Comparison of ENCODE assay signal across 8 cellular contexts in the genomic region with DNA sequence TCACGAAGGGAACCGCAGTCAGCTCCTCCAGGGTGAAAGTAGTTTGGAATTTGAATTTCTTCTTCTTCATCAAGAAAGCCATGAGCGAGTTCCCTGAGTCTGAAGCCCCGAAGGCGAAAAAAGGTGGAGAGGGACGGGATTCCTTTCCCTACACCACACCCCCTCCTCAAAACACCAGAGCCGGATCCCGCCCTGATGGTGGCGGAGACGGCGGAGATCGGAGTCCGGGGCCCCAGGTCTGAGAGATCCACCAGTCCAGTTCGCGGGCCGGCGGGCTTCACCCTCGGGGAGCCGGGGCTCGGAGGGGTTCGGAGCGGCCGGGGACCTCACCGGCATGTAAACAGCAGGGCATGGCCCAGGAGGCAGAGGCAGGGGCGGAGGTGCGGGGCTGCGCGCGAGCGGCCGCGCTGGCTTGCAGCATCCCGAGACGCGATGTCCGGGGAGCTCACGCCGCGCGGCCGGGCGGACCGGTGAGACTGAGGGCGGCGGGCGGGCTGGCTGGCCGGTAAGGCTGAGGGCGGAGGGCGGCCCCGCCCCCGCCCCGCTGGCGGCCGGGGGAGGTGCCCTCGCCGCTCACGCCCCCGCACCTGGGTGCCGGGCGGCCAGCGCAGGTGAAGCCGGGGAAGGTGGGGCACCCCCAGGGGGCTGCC. TPM values are rescaled to one million over a fixed set of nuclear protein-coding genes. Genes with fewer than 3 reads are reported as not detected.
DNase-seq lines count a peak whose midpoint lies in the region; ATAC-seq, FAIRE-seq and TF ChIP-seq lines count a peak whose summit lies in the region.

No MANE protein-coding gene starts in this region.

- peaks cover 2% of the 10 kb centered on the region for H3K36me3 ChIP-seq in GM06990 (ENCODE audit: control insufficient read depth, insufficient read depth, low read length)
- H3K36me3 ChIP-seq in Karpas-422 (ENCODE audit: insufficient read depth, low read length), result no peaks in the 10 kb centered on the region
- H3K36me3 ChIP-seq in fibroblast of lung (ENCODE audit: control insufficient read depth, insufficient read depth, low read length), result no peaks in the 10 kb centered on the region

- no peaks in the 10 kb centered on the region for H3K79me2 ChIP-seq in Karpas-422 (ENCODE audit: low read length)
- H3K79me2 ChIP-seq in fibroblast of lung (ENCODE audit: control insufficient read depth, insufficient read depth, low read length), result peaks cover 44% of the 10 kb centered on the region

- H3K4me3 Mint-ChIP-seq in activated T-cell treated with anti-CD3 and anti-CD28 coated beads, Interleukin-2, amount 50 U/mL, for 4 hours, result peak overlapping the region; percentile 93

- H3K9me2 ChIP-seq in Karpas-422 (replicated peaks; ENCODE audit: insufficient read depth, low read length), result no peaks in the 10 kb centered on the region

- no peaks in the 10 kb centered on the region for H3K27me3 ChIP-seq in GM06990 (replicated peaks; ENCODE audit: control insufficient read depth, insufficient read depth, low read length)
- H3K27me3 ChIP-seq in Karpas-422 (ENCODE audit: low read length), result no peaks in the 10 kb centered on the region
- H3K27me3 ChIP-seq in fibroblast of lung (ENCODE audit: control insufficient read depth, insufficient read depth, low read length), result no peaks in the 10 kb centered on the region

- FAIRE-seq in GM12891 (lab: Jason Lieb, UNC), result no peak

- H3K9ac ChIP-seq in Karpas-422 (ENCODE audit: low read length) (peak overlapping the region; percentile 72), fibroblast of lung (ENCODE audit: insufficient read depth, low read length) (peak overlapping the region; percentile 67)

- H4K20me1 ChIP-seq in Karpas-422 (ENCODE audit: insufficient read depth, low read depth, low read length), result peaks cover 34% of the 10 kb centered on the region
- no peaks in the 10 kb centered on the region for H4K20me1 ChIP-seq in fibroblast of lung (ENCODE audit: control insufficient read depth, extremely low read depth, insufficient read depth, low read length)

- no peaks in the 10 kb centered on the region for H3K9me3 ChIP-seq in Karpas-422 (ENCODE audit: low read length)
- no peaks in the 10 kb centered on the region for H3K9me3 ChIP-seq in fibroblast of lung (ENCODE audit: control insufficient read depth, insufficient read depth, low read depth, low read length)

- H3K27me3 Mint-ChIP-seq in activated T-cell treated with anti-CD3 and anti-CD28 coated beads, Interleukin-2, amount 50 U/mL, for 4 hours (ENCODE audit: low read depth), result no peaks in the 10 kb centered on the region

- H3K4me2 ChIP-seq in Karpas-422 (ENCODE audit: low read depth, low read length, poor library complexity, severe bottlenecking), result peak overlapping the region; percentile 88
- H3K4me2 ChIP-seq in fibroblast of lung (ENCODE audit: extremely low read depth, insufficient read depth, low read length), result peak overlapping the region; percentile 87

- no peaks in the 10 kb centered on the region for H3K36me3 Mint-ChIP-seq in activated T-cell treated with anti-CD3 and anti-CD28 coated beads, Interleukin-2, amount 50 U/mL, for 4 hours (ENCODE audit: insufficient read depth)

- peak overlapping the region; percentile 83 for H3K4me3 ChIP-seq in GM06990 (replicated peaks; ENCODE audit: low read depth, low read length)
- H3K4me3 ChIP-seq in Karpas-422 (ENCODE audit: low read length), result peak overlapping the region; percentile 79
- H3K4me3 ChIP-seq in fibroblast of lung (replicated peaks in 1 of 4; ENCODE audit: control extremely low read depth in 1 of 4, insufficient read depth in 1 of 4, low read depth in 3 of 4, low read length in 4 of 4), result peak overlapping the region; percentile 50 to 91 (median 75)

- H3K27ac ChIP-seq in Karpas-422 (ENCODE audit: low read length) (peak overlapping the region; percentile 60), fibroblast of lung (ENCODE audit: insufficient read depth, low read length) (peak overlapping the region; percentile 34)

- no peak for TF ChIP-seq POLR2A in GM12891 (IDR thresholded peaks at IDR 0.05; ENCODE audit: low read depth, low read length)

- DNase-seq in GM06990 (ENCODE audit: extremely low read depth, insufficient read length), result peak; percentile 72
- peak; percentile 65 for DNase-seq in Karpas-422
- peak; percentile 50 for DNase-seq in activated T-cell treated with anti-CD3 and anti-CD28 coated beads, Interleukin-2, amount 50 U/mL, for 4 hours
- no peak for DNase-seq in fibroblast of lung (ENCODE audit: low read depth in 2 of 2)
- DNase-seq in omental fat pad (ENCODE audit: low spot score), result no peak
- DNase-seq in globus pallidus (ENCODE audit: low spot score), result no peak
- no peak for DNase-seq in GM12891 (ENCODE audit: insufficient read length, low spot score)

- H3K9me3 Mint-ChIP-seq in activated T-cell treated with anti-CD3 and anti-CD28 coated beads, Interleukin-2, amount 50 U/mL, for 4 hours, result no peaks in the 10 kb centered on the region

- H2AFZ ChIP-seq in Karpas-422 (ENCODE audit: low read length), result peak overlapping the region; percentile 58; the same call in 1 of the 2 replicates
- no peak overlapping the region for H2AFZ ChIP-seq in fibroblast of lung (ENCODE audit: low read length)

- H3K4me1 ChIP-seq in Karpas-422 (ENCODE audit: low read length) (peaks cover 59% of the 10 kb centered on the region), fibroblast of lung (ENCODE audit: control insufficient read depth, extremely low read depth, insufficient read depth, low read length) (peaks cover 14% of the 10 kb centered on the region)

- no peak for TF ChIP-seq CTCF in GM06990 (IDR thresholded peaks at IDR 0.05; ENCODE audit: insufficient read depth, low read length, poor library complexity, severe bottlenecking)
- TF ChIP-seq CTCF in fibroblast of lung (conservative IDR thresholded peaks at IDR 0.05 in 1 of 2, IDR thresholded peaks at IDR 0.05 in 1 of 2; ENCODE audit: low read depth in 1 of 2, low read length in 2 of 2), result no peak
- no peak for TF ChIP-seq CTCF in omental fat pad (IDR thresholded peaks at IDR 0.05)

- H3K4me1 Mint-ChIP-seq in activated T-cell treated with anti-CD3 and anti-CD28 coated beads, Interleukin-2, amount 50 U/mL, for 4 hours (ENCODE audit: low read depth), result peaks cover 61% of the 10 kb centered on the region

- ATAC-seq in GM21723 (IDR thresholded peaks at IDR 0.05; ENCODE audit: unreplicated experiment), result peak; percentile 42
- ATAC-seq in activated T-cell treated with anti-CD3 and anti-CD28 coated beads, Interleukin-2, amount 50 U/mL, for 4 hours, result peak; percentile 6 to 7
- peak; percentile 32 for ATAC-seq in omental fat pad (ENCODE audit: low FRiP score)

TF ChIP-seq in GM12891, 5 proteins besides CTCF, POLR2A, EP300 and RAD21:
- TF ChIP-seq POU2F2 (IDR thresholded peaks at IDR 0.05; ENCODE audit: low read depth, low read length) (no peak), POLR2AphosphoS5 (IDR thresholded peaks at IDR 0.05; ENCODE audit: low read depth, low read length) (no peak), SPI1 (IDR thresholded peaks at IDR 0.05; ENCODE audit: low read depth, low read length) (no peak), PAX5 (IDR thresholded peaks at IDR 0.05; ENCODE audit: insufficient read depth, low read length, severe bottlenecking) (no peak), TAF1 (IDR thresholded peaks at IDR 0.05; ENCODE audit: low read depth, low read length) (no peak)

RNA-seq across cellular contexts. Expression of gene EEIG1, which starts 0.6 kb away (rescaled TPM):
- 6.9 and 10.1 TPM in 2 replicates for total RNA-seq in Karpas-422 (2014; rRNA removed; shearing (Covaris generic); ENCODE audit: low replicate concordance)
- total RNA-seq in activated T-cell treated with anti-CD3 and anti-CD28 coated beads, Interleukin-2, amount 50 U/mL, for 4 hours, result 10 to 100 TPM; 75.5 to 87.3 (median 86.0) TPM
- total RNA-seq in fibroblast of lung, result 7.2 and 13.2 TPM in 2 replicates
- 12.8 and 21.4 TPM in 2 replicates for polyA plus RNA-seq in fibroblast of lung
- polyA plus RNA-seq in fibroblast of lung (2012), result 18.2 and 20.9 TPM in 2 replicates
- 14.9 and 16.2 TPM in 2 replicates for polyA minus RNA-seq in fibroblast of lung (ENCODE audit: low replicate concordance)
- 1 to 10 TPM; 4.8 to 9.0 (median 7.1) TPM for total RNA-seq in omental fat pad
- 26.9 TPM for polyA plus RNA-seq in GM12891 (2012; ENCODE audit: low read depth, missing spikeins)

RNA-seq across cellular contexts. Expression of gene DPM2, which starts 42.5 kb away (rescaled TPM):
- 21.5 and 34.4 TPM in 2 replicates for total RNA-seq in Karpas-422 (2014; rRNA removed; shearing (Covaris generic); ENCODE audit: low replicate concordance)
- 10 to 100 TPM; 89.6 to 91.5 (median 89.9) TPM for total RNA-seq in activated T-cell treated with anti-CD3 and anti-CD28 coated beads, Interleukin-2, amount 50 U/mL, for 4 hours
- total RNA-seq in fibroblast of lung (8.5 and 11.7 TPM in 2 replicates), omental fat pad (10 to 100 TPM in 3 of 4 donors, 1 to 10 TPM in 1; 8.8 to 18.0 (median 13.5) TPM)
- polyA plus RNA-seq in fibroblast of lung, result 24.1 and 36.2 TPM in 2 replicates
- 33.2 and 44.8 TPM in 2 replicates for polyA plus RNA-seq in fibroblast of lung (2012)
- polyA minus RNA-seq in fibroblast of lung (ENCODE audit: low replicate concordance), result 67.0 and 102 TPM in 2 replicates
- polyA plus RNA-seq in GM12891 (2012; ENCODE audit: low read depth, missing spikeins), result 28.2 TPM

RNA-seq across cellular contexts. Expression of gene PIP5KL1, which starts 49.6 kb away (rescaled TPM):
- total RNA-seq in Karpas-422 (2014; rRNA removed; shearing (Covaris generic); ENCODE audit: low replicate concordance), result 2.7 and 3.1 TPM in 2 replicates
- total RNA-seq in activated T-cell treated with anti-CD3 and anti-CD28 coated beads, Interleukin-2, amount 50 U/mL, for 4 hours, result 1 to 10 TPM; 2.3 to 3.5 (median 2.8) TPM
- total RNA-seq in fibroblast of lung (0.77 and 2.5 TPM in 2 replicates), omental fat pad (1 to 10 TPM in 3 of 4 donors, under 1 TPM in 1; 0.82 to 3.0 (median 1.3) TPM)
- 0.84 and 1.9 TPM in 2 replicates for polyA plus RNA-seq in fibroblast of lung
- polyA plus RNA-seq in fibroblast of lung (2012), result 2.0 and 3.6 TPM in 2 replicates
- 2.9 TPM in 1 of 2 replicates, not detected in the other for polyA minus RNA-seq in fibroblast of lung (ENCODE audit: low replicate concordance)
- 0.42 TPM for polyA plus RNA-seq in GM12891 (2012; ENCODE audit: low read depth, missing spikeins)

Comparison
In these comparisons a context has a peak if more than half of its experiments do, and no peak if none do; other contexts are left out.
1. DNase-seq: peak in GM06990 (single experiment), Karpas-422 (single experiment) and activated T-cell treated with anti-CD3 and anti-CD28 coated beads, Interleukin-2, amount 50 U/mL, for 4 hours (single experiment); none in fibroblast of lung (0 of 2), omental fat pad (single experiment), globus pallidus (single experiment) and GM12891 (single experiment).
2. Peak in every context shown above with its lines, with median percentiles within 50 percentile points of each other: H3K4me3 ChIP-seq and ATAC-seq.